In the genomic region with DNA sequence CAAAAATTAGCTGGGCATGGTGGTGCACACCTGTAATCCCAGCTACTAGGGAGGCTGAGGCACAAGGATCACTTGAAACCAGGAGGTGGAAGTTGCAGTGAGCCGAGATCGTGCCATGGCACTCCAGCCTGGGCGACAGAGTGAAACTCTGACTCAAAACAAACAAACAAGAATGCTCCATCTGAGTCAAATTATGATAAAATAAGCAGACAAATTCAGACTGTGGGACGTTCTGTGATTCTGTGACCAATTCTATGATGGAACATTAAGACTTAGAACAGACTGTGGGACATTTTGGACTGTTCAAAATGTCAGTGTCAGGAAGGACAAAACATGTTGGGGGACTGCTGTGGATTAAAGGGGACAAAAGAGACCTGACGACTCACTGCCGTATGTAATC, we compare ENCODE assay signal across 10 cellular contexts. TPM values are rescaled to one million over a fixed set of nuclear protein-coding genes. Genes with fewer than 3 reads are reported as not detected.
DNase-seq lines count a peak whose midpoint lies in the region; ATAC-seq, FAIRE-seq and TF ChIP-seq lines count a peak whose summit lies in the region.
"Not testable (repeated sequence)": the region's sequence is repeated elsewhere in the genome, so short reads cannot be mapped to it uniquely, and the experiment has no call there.
"Had no signal": no experiment of that assay in that cellular context is flagged by ENCODE, and none has a peak within 500 bp of the region (broad histone marks: within the 10 kb centered on the region; RNA-seq: fewer than 3 reads in every experiment).

No MANE protein-coding gene starts in this region.

- not testable (repeated sequence) for ATAC-seq in A549
- peak; percentile 64 for ATAC-seq in GM18519 (IDR thresholded peaks at IDR 0.05; ENCODE audit: low FRiP score, unreplicated experiment)
- ATAC-seq in HG02870 (IDR thresholded peaks at IDR 0.05; ENCODE audit: unreplicated experiment), result peak; percentile 62
- peak; percentile 53 for ATAC-seq in activated CD4-positive, alpha-beta T cell treated with anti-CD3 and anti-CD28 coated beads for 36 hours
- peak; percentile 56 for ATAC-seq in GM12878
- peak in 1 of 2 donors; percentile 78 for ATAC-seq in natural killer cell treated with Interleukin-12 subunit alpha and Interleukin-12 subunit beta and Interleukin-15 and Interleukin-18, amount 100 ng/mL, for 72 hours

- H3K36me3 ChIP-seq in HEK293 (ENCODE audit: control insufficient read depth in 2 of 2, insufficient read depth in 1 of 2, low read length in 2 of 2); GM12878 (ENCODE audit: control insufficient read depth in 2 of 2, insufficient read depth in 2 of 2, low read length in 1 of 2): not testable (repeated sequence)

- in situ Hi-C loops in GM12878 (cut with MboI), result not testable (repeated sequence)

- FAIRE-seq in A549 (lab: Jason Lieb, UNC); GM12878 (lab: Jason Lieb, UNC): not testable (repeated sequence)

- RAD21 ChIA-PET in GM12878 (lab: Charles Lee; ENCODE audit: unreplicated experiment), result not testable (repeated sequence)

- TF ChIP-seq POLR2A in A549 (IDR thresholded peaks at IDR 0.05; ENCODE audit: low read length); GM12878 (IDR thresholded peaks at IDR 0.05; ENCODE audit: low read depth, low read length): not testable (repeated sequence)

- H3K36me3 Mint-ChIP-seq in activated CD4-positive, alpha-beta T cell treated with anti-CD3 and anti-CD28 coated beads for 36 hours (ENCODE audit: low read depth); natural killer cell treated with Interleukin-12 subunit alpha and Interleukin-12 subunit beta and Interleukin-15 and Interleukin-18, amount 100 ng/mL, for 72 hours: not testable (repeated sequence)

- H3K9me3 ChIP-seq in A549; HEK293 (ENCODE audit: control insufficient read depth, insufficient read depth, low read depth, low read length); GM12878 (replicated peaks; ENCODE audit: control insufficient read depth, insufficient read depth, low read length): not testable (repeated sequence)

- not testable (repeated sequence) for H3K9ac ChIP-seq in GM12878 (ENCODE audit: control insufficient read depth, insufficient read depth, low read length)

- not testable (repeated sequence) for H3K27ac Mint-ChIP-seq in activated CD4-positive, alpha-beta T cell treated with anti-CD3 and anti-CD28 coated beads for 36 hours
- peak overlapping the region in 1 of 2 donors; percentile 14 for H3K27ac Mint-ChIP-seq in natural killer cell treated with Interleukin-12 subunit alpha and Interleukin-12 subunit beta and Interleukin-15 and Interleukin-18, amount 100 ng/mL, for 72 hours

- peak overlapping the region; percentile 26; the same call in 1 of the 3 replicates for H3K4me2 ChIP-seq in A549
- H3K4me2 ChIP-seq in GM12878 (ENCODE audit: control insufficient read depth, insufficient read depth), result not testable (repeated sequence)

- WGBS in A549 (ENCODE audit: missing lambda C conversion rate), result 41% methylated on average over 6 of the region's 6 CpGs
- WGBS in GM12878 (ENCODE audit: insufficient coverage, insufficient replicate concordance, low lambda C conversion rate, missing lambda C conversion rate), result 2% methylated on average over 6 of the region's 6 CpGs

- not testable (repeated sequence) for H2AFZ ChIP-seq in GM12878 (ENCODE audit: control insufficient read depth, low read depth, low read length)

- peak overlapping the region; percentile 38 to 48; a peak in 1 of 6 replicates for H3K27ac ChIP-seq in A549
- H3K27ac ChIP-seq in HEK293 (ENCODE audit: extremely low read depth, low read depth, low read length); GM12878 (ENCODE audit: control insufficient read depth, insufficient read depth): not testable (repeated sequence)

- intact Hi-C loops in activated CD4-positive, alpha-beta T cell treated with anti-CD3 and anti-CD28 coated beads for 36 hours (cut with DNase I, micrococcal nuclease); GM12878 (cut with micrococcal nuclease; ENCODE audit: unreplicated experiment): not testable (repeated sequence)

- not testable (repeated sequence) for H3K4me3 ChIP-seq in A549; GM12864 (ENCODE audit: low read depth, low read length); HEK293 (ENCODE audit: low read depth, low read length); GM12878

- peaks cover 22% of the 10 kb centered on the region for H3K4me1 Mint-ChIP-seq in activated CD4-positive, alpha-beta T cell treated with anti-CD3 and anti-CD28 coated beads for 36 hours
- peaks cover 7 to 14% of the 10 kb centered on the region in 2 donors for H3K4me1 Mint-ChIP-seq in natural killer cell treated with Interleukin-12 subunit alpha and Interleukin-12 subunit beta and Interleukin-15 and Interleukin-18, amount 100 ng/mL, for 72 hours (ENCODE audit: low read depth in 2 of 2)

- H3K79me2 ChIP-seq in GM12878 (ENCODE audit: control insufficient read depth, insufficient read depth, low read length), result not testable (repeated sequence)

- CTCF ChIA-PET in A549 (lab: Yijun Ruan, JAX); activated CD4-positive, alpha-beta T cell treated with anti-CD3 and anti-CD28 coated beads for 36 hours (lab: Charles Lee); GM12878 (lab: Yijun Ruan, JAX): not testable (repeated sequence)
- CTCF ChIA-PET in HEK293 (lab: Yijun Ruan, JAX), result interaction anchor here (0.6 kb wide), 1 partner anchor 16 kb away, joined by 3 read pairs; no protein-coding TSS in a partner anchor

- TF ChIP-seq RAD21 in A549 (conservative IDR thresholded peaks at IDR 0.05 in 1 of 2, IDR thresholded peaks at IDR 0.05 in 1 of 2); GM12878 (IDR thresholded peaks at IDR 0.05; ENCODE audit: insufficient read depth, low read depth, low read length): not testable (repeated sequence)

- DNase-seq in A549 (ENCODE audit: low read depth in 1 of 2, low spot score in 1 of 2); activated CD4-positive, alpha-beta T cell treated with anti-CD3 and anti-CD28 coated beads for 36 hours; GM12878 (ENCODE audit: low read depth, low spot score); natural killer cell treated with Interleukin-12 subunit alpha and Interleukin-12 subunit beta and Interleukin-15 and Interleukin-18, amount 100 ng/mL, for 72 hours (ENCODE audit: low spot score): not testable (repeated sequence)
- DNase-seq in GM12864 (ENCODE audit: low read depth), result peak; percentile 12

- not testable (repeated sequence) for H3K9me3 Mint-ChIP-seq in activated CD4-positive, alpha-beta T cell treated with anti-CD3 and anti-CD28 coated beads for 36 hours (ENCODE audit: low read depth); natural killer cell treated with Interleukin-12 subunit alpha and Interleukin-12 subunit beta and Interleukin-15 and Interleukin-18, amount 100 ng/mL, for 72 hours

- POLR2A ChIA-PET in A549 (lab: Yijun Ruan, JAX); HEK293 (lab: Yijun Ruan, JAX); activated CD4-positive, alpha-beta T cell treated with anti-CD3 and anti-CD28 coated beads for 36 hours (lab: Charles Lee); GM12878 (lab: Charles Lee): not testable (repeated sequence)

- not testable (repeated sequence) for H4K20me1 ChIP-seq in GM12878 (ENCODE audit: control insufficient read depth, insufficient read depth)

- H3K4me1 ChIP-seq in A549, result peaks cover 53% of the 10 kb centered on the region
- H3K4me1 ChIP-seq in HEK293 (ENCODE audit: control insufficient read depth, insufficient read depth, low read length), result peaks cover 34% of the 10 kb centered on the region
- peaks cover 12% of the 10 kb centered on the region for H3K4me1 ChIP-seq in GM12878 (ENCODE audit: control insufficient read depth, insufficient read depth, low read length)

- H3K27me3 Mint-ChIP-seq in activated CD4-positive, alpha-beta T cell treated with anti-CD3 and anti-CD28 coated beads for 36 hours, result not testable (repeated sequence)
- H3K27me3 Mint-ChIP-seq in natural killer cell treated with Interleukin-12 subunit alpha and Interleukin-12 subunit beta and Interleukin-15 and Interleukin-18, amount 100 ng/mL, for 72 hours, result peaks cover 31 to 40% of the 10 kb centered on the region in 2 donors

- H3K27me3 ChIP-seq in GM12878 (replicated peaks in 1 of 2; ENCODE audit: control insufficient read depth in 2 of 2, insufficient read depth in 2 of 2, low read length in 1 of 2), result not testable (repeated sequence)

- SMC1A ChIA-PET in GM12878 (lab: Charles Lee; ENCODE audit: uncharacterized antibody, unreplicated experiment), result interaction anchor here (1.5 kb wide), 1 partner anchor 19 kb away, joined by 4 read pairs; no protein-coding TSS in a partner anchor

- H3K4me3 Mint-ChIP-seq in activated CD4-positive, alpha-beta T cell treated with anti-CD3 and anti-CD28 coated beads for 36 hours, result not testable (repeated sequence)
- peak overlapping the region; percentile 46 for H3K4me3 Mint-ChIP-seq in natural killer cell treated with Interleukin-12 subunit alpha and Interleukin-12 subunit beta and Interleukin-15 and Interleukin-18, amount 100 ng/mL, for 72 hours

- not testable (repeated sequence) for TF ChIP-seq EP300 in A549 (IDR thresholded peaks at IDR 0.05); GM12878 (IDR thresholded peaks at IDR 0.05; ENCODE audit: borderline replicate concordance in 1 of 2, control insufficient read depth in 1 of 2, low read depth in 2 of 2, low read length in 2 of 2)

- not testable (repeated sequence) for TF ChIP-seq CTCF in A549 (IDR thresholded peaks at IDR 0.05); GM12864 (IDR thresholded peaks at IDR 0.05; ENCODE audit: low read depth, low read length, missing control alignments); HEK293 (tag by site-specific recombination; IDR thresholded peaks at IDR 0.05); GM12878 (IDR thresholded peaks at IDR 0.05 in 2 of 3, conservative IDR thresholded peaks at IDR 0.05 in 1 of 3; ENCODE audit: control insufficient read depth in 2 of 3, extremely low read depth in 1 of 3, insufficient read depth in 1 of 3, low read depth in 3 of 3, low read length in 3 of 3)

- BruUV-seq in GM12878 (replicated peaks; lab: Mats Ljungman, UMichigan), result not testable (repeated sequence)

RNA-seq across cellular contexts. Expression of gene LAMA3, which starts 52.7 kb away (rescaled TPM):
- polyA plus RNA-seq in A549 (2011; rRNA removed), result 31.0 and 40.1 TPM in 2 replicates
- polyA plus RNA-seq in A549 (2012; cell fraction: cytosol; rRNA removed), result 9.6 and 11.6 TPM in 2 replicates
- 26.8 and 38.7 TPM in 2 replicates for polyA plus RNA-seq in A549 (2012; cell fraction: nucleus; rRNA removed)
- 18.2 to 24.1 TPM (median 19.4 TPM) in 3 replicates for polyA plus RNA-seq in A549 (2017; fragmentation: RNase III; extraction: RNeasy Plus Mini Kit Qiagen cat#74134 plus additional on column Dnase treatment)
- 41.6 and 42.2 TPM in 2 replicates for polyA minus RNA-seq in A549 (2011; rRNA and poly(A)+ RNA removed)
- under 1 TPM; 0.07 to 0.09 TPM for total RNA-seq in activated CD4-positive, alpha-beta T cell treated with anti-CD3 and anti-CD28 coated beads for 36 hours
- total RNA-seq in GM12878 (2013; cell fraction: nucleolus; rRNA removed), result 0.17 and 0.71 TPM in 2 replicates
- 2.0 and 2.9 TPM in 2 replicates for total RNA-seq in GM12878 (2014; rRNA removed)
- total RNA-seq in GM12878 (2014; rRNA removed; fragmentation: Illumina TruSeq; extraction: Trizol), result 5.4 and 6.5 TPM in 2 replicates
- 4.5 and 5.7 TPM in 2 replicates for total RNA-seq in GM12878 (2021)
- polyA plus RNA-seq in GM12878 (2011; ENCODE audit: low read depth), result 0.12 TPM
- polyA plus RNA-seq in GM12878 (2011; rRNA removed), result 0.37 and 0.50 TPM in 2 replicates
- 0.15 and 0.16 TPM in 2 replicates for polyA plus RNA-seq in GM12878 (2011; cell fraction: cytosol; rRNA removed)
- polyA plus RNA-seq in GM12878 (2011; cell fraction: nucleus; rRNA removed), result 0.48 and 0.58 TPM in 2 replicates
- 0.15 and 0.51 TPM in 2 replicates for polyA plus RNA-seq in GM12878 (2012)
- polyA plus RNA-seq in GM12878 (2014; fragmentation: Illumina TruSeq; extraction: Trizol), result 5.8 and 11.7 TPM in 2 replicates
- 1 to 10 TPM; 4.4 to 5.1 TPM for polyA plus RNA-seq in GM12878 (2014; fragmentation: Nextera tagmentation; extraction: Ambion mirVana)
- 2.2 and 3.3 TPM in 2 replicates for polyA plus RNA-seq in GM12878 (2014; rRNA removed)
- 1 to 10 TPM; 6.2 to 6.3 TPM for polyA plus RNA-seq in GM12878 (2016; fragmentation: Nextera tagmentation; extraction: Ambion mirVana)
- polyA minus RNA-seq in GM12878 (2011; rRNA and poly(A)+ RNA removed), result 0.29 and 0.31 TPM in 2 replicates
- 0.27 and 0.31 TPM in 2 replicates for polyA minus RNA-seq in GM12878 (2011; cell fraction: cytosol; rRNA and poly(A)+ RNA removed)
- polyA minus RNA-seq in GM12878 (2011; cell fraction: nucleus; rRNA and poly(A)+ RNA removed), result 0.36 and 0.38 TPM in 2 replicates
- total RNA-seq in natural killer cell treated with Interleukin-12 subunit alpha and Interleukin-12 subunit beta and Interleukin-15 and Interleukin-18, amount 100 ng/mL, for 72 hours, result under 1 TPM; 0.10 to 0.11 TPM
- total RNA-seq: CD8-positive, alpha-beta T cell had no signal
- polyA plus RNA-seq: K562 had no signal
